In the genomic region with DNA sequence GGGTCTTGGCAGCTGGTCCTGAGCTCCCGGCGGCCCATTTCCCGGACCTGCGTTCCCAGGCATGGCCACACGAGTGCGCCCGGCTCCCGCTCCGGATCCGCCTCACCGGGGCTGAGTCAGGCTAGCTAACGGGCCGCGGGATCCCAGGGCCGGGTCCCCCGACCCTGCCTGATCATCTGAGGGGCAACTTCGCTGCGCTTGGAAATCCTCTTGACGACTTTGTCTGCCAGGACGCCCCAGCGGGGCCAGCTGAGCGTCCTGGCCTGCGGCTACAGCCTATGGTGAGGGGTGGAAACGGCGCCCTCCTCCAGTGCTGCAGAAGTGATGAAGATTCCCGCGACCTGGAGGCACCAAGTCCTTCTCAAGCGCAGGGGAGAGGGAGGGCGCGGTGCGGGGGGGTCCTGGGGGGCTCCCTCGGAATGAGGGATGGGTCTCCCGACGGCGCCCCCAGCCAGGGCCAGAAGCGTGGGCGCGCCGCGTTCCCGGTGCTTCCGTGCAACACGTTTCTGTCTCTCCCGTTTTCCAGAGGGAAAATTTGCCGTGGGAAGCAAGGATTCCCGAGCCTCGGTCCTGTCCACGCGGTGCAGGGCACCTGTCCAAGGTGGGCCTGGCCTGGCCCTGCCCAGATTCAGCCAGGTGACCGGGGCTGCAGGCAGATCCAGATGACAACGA, we compare ENCODE assay signal across 8 cellular contexts.
DNase-seq lines count a peak whose midpoint lies in the region; ATAC-seq and TF ChIP-seq lines count a peak whose summit lies in the region.

No MANE protein-coding gene starts in this region.

- intact Hi-C loops in A673 (cut with micrococcal nuclease; ENCODE audit: unreplicated experiment), result loop anchor here (2.0 to 10.0 kb wide), 2 partner anchors 174 to 1834 kb away; no protein-coding TSS in a partner anchor

- no peak overlapping the region for H3K27ac ChIP-seq in A673 (ENCODE audit: low read depth, low read length, poor library complexity, severe bottlenecking)
- no peak overlapping the region for H3K27ac ChIP-seq in OCI-LY3 (ENCODE audit: low read length)
- H3K27ac ChIP-seq in foreskin keratinocyte, result no peak overlapping the region
- no peak overlapping the region for H3K27ac ChIP-seq in suprapubic skin

- peak; percentile 74 for ATAC-seq in GM18519 (IDR thresholded peaks at IDR 0.05; ENCODE audit: low FRiP score, unreplicated experiment)
- peak; percentile 87 for ATAC-seq in HG03045 (IDR thresholded peaks at IDR 0.05; ENCODE audit: unreplicated experiment)
- peak; percentile 84 for ATAC-seq in foreskin keratinocyte

- WGBS in suprapubic skin, result 0% methylated on average over 9 of the region's 51 CpGs

- H2AFZ ChIP-seq in OCI-LY3 (ENCODE audit: low read depth, low read length), result peak overlapping the region; percentile 83; the same call in 1 of the 2 replicates

- DNase-seq in A673 (ENCODE audit: low spot score) (peak; percentile 79), foreskin keratinocyte (peak in 1 of 2 donors; percentile 51), occipital lobe (lab: John Stamatoyannopoulos, UW) (peak; percentile 28), suprapubic skin (ENCODE audit: low spot score in 2 of 2) (peak; percentile 72 to 83)
- DNase-seq in activated T-helper 9 cell treated with anti-CD3 and anti-CD28 coated beads, Interleukin-2, amount 50 U/mL, for 16 hours (ENCODE audit: low read depth), result peak; percentile 53

- POLR2A ChIA-PET in A673 (lab: Charles Lee; ENCODE audit: low non-redundant PET), result interaction anchor here (0.6 kb wide), 1 partner anchor 16 kb away, joined by 4 read pairs; no protein-coding TSS in a partner anchor

- TF ChIP-seq CTCF in A673 (conservative IDR thresholded peaks at IDR 0.05; ENCODE audit: low read depth, low read length), result peak; percentile 91
- peak; percentile 58 for TF ChIP-seq CTCF in OCI-LY3 (IDR thresholded peaks at IDR 0.05; ENCODE audit: low read depth, low read length)
- peak; percentile 89 for TF ChIP-seq CTCF in foreskin keratinocyte (conservative IDR thresholded peaks at IDR 0.05)
- TF ChIP-seq CTCF in suprapubic skin (IDR thresholded peaks at IDR 0.05), result peak; percentile 52 to 85

- no peaks in the 10 kb centered on the region for H3K79me2 ChIP-seq in OCI-LY3 (ENCODE audit: low read length)

- H4K20me1 ChIP-seq in OCI-LY3 (ENCODE audit: insufficient read depth, low read length), result no peaks in the 10 kb centered on the region

- H3K9ac ChIP-seq in OCI-LY3 (ENCODE audit: low read length), result no peak overlapping the region

- H3K4me1 ChIP-seq in A673 (ENCODE audit: insufficient read depth, low read length, poor library complexity, severe bottlenecking), result no peaks in the 10 kb centered on the region
- H3K4me1 ChIP-seq in OCI-LY3 (ENCODE audit: low read length), result no peaks in the 10 kb centered on the region
- peaks cover 12% of the 10 kb centered on the region for H3K4me1 ChIP-seq in foreskin keratinocyte
- peaks cover 15% of the 10 kb centered on the region for H3K4me1 ChIP-seq in suprapubic skin

- H3K36me3 ChIP-seq in A673 (ENCODE audit: insufficient read depth, low read length, poor library complexity, severe bottlenecking) (no peaks in the 10 kb centered on the region), OCI-LY3 (replicated peaks; ENCODE audit: low read depth, low read length) (no peaks in the 10 kb centered on the region), suprapubic skin (no peaks in the 10 kb centered on the region)

- BruUV-seq in A673 (replicated peaks; lab: Mats Ljungman, UMichigan), result no TSS peak

- CTCF ChIA-PET in A673 (lab: Charles Lee), result interaction anchor here (0.5 to 4.7 kb wide), 8 partner anchors 9 to 277 kb away, joined by 3 to 55 read pairs (median 4); a partner anchor contains a TSS

- H3K27me3 ChIP-seq in A673 (replicated peaks; ENCODE audit: insufficient read depth, low read depth, low read length, poor library complexity), result peaks cover 3% of the 10 kb centered on the region
- H3K27me3 ChIP-seq in OCI-LY3 (ENCODE audit: low read depth, low read length), result no peaks in the 10 kb centered on the region
- peaks cover 5% of the 10 kb centered on the region for H3K27me3 ChIP-seq in foreskin keratinocyte
- peaks cover 18% of the 10 kb centered on the region for H3K27me3 ChIP-seq in suprapubic skin

- peak overlapping the region; percentile 82 for H3K4me2 ChIP-seq in OCI-LY3 (ENCODE audit: low read length)

- H3K4me3 ChIP-seq in A673 (ENCODE audit: low read depth, low read length, poor library complexity, severe bottlenecking), result peak overlapping the region; percentile 46
- H3K4me3 ChIP-seq in OCI-LY3 (ENCODE audit: low read length), result peak overlapping the region; percentile 65
- H3K4me3 ChIP-seq in suprapubic skin, result peak overlapping the region; percentile 33

- no peak for TF ChIP-seq EP300 in suprapubic skin (IDR thresholded peaks at IDR 0.05)

- no peak for TF ChIP-seq POLR2A in suprapubic skin (IDR thresholded peaks at IDR 0.05)

- H3K9me3 ChIP-seq in A673 (ENCODE audit: low read depth, low read length, poor library complexity, severe bottlenecking) (no peaks in the 10 kb centered on the region), OCI-LY3 (ENCODE audit: insufficient read depth, low read length) (no peaks in the 10 kb centered on the region), suprapubic skin (no peaks in the 10 kb centered on the region)
